Comparison of ENCODE assay signal across 8 cellular contexts in genomic region chr6:42960243-42961019, GRCh38. TPM values are rescaled to one million over a fixed set of nuclear protein-coding genes. Genes with fewer than 3 reads are reported as not detected.
DNase-seq lines count a peak whose midpoint lies in the region; ATAC-seq, FAIRE-seq and TF ChIP-seq lines count a peak whose summit lies in the region.

TSS of gene GNMT (plus strand) at chr6:42960754. CDS start at chr6:42960768, 14 bp downstream.

- no peaks in the 10 kb centered on the region for H3K27me3 ChIP-seq in foreskin keratinocyte
- H3K27me3 ChIP-seq in neuronal stem cell (ENCODE audit: control insufficient read depth in 3 of 3, insufficient read depth in 3 of 3, low read depth in 1 of 3, low read length in 3 of 3), result peaks cover 0 to 23% (median 0%) of the 10 kb centered on the region in 3 experiments

- H3K27ac ChIP-seq in foreskin keratinocyte, result no peak within 1 kb of the TSS
- no peak within 1 kb of the TSS for H3K27ac ChIP-seq in neuronal stem cell (replicated peaks; ENCODE audit: low read length)

- H2AK5ac ChIP-seq in neuronal stem cell (ENCODE audit: low read depth, low read length), result peak within 1 kb of the TSS; percentile 82

- ATAC-seq in foreskin keratinocyte (peak; percentile 82), GM18511 (IDR thresholded peaks at IDR 0.05; ENCODE audit: unreplicated experiment) (no peak), HG02884 (IDR thresholded peaks at IDR 0.05; ENCODE audit: unreplicated experiment) (no peak)

- H4K8ac ChIP-seq in neuronal stem cell (ENCODE audit: low read depth, low read length), result no peak within 1 kb of the TSS

- H3K79me1 ChIP-seq in neuronal stem cell (ENCODE audit: low read depth, low read length), result no peaks in the 10 kb centered on the region

- TF ChIP-seq CTCF in foreskin keratinocyte (conservative IDR thresholded peaks at IDR 0.05), result no peak
- TF ChIP-seq CTCF in D721Med (IDR thresholded peaks at IDR 0.05; ENCODE audit: insufficient read depth, missing control alignments), result no peak

- no peaks in the 10 kb centered on the region for H3K4me1 ChIP-seq in foreskin keratinocyte
- peaks cover 0 to 11% of the 10 kb centered on the region in 2 donors for H3K4me1 ChIP-seq in neuronal stem cell (ENCODE audit: control insufficient read depth in 2 of 2, insufficient read depth in 1 of 2, low read depth in 1 of 2, low read length in 2 of 2)

- DNase-seq in EH (ENCODE audit: low read depth), result peak; percentile 34
- DNase-seq in NCI-H2227 (lab: John Stamatoyannopoulos, UW; ENCODE audit: unreplicated experiment), result peak; percentile 63
- DNase-seq in activated T-helper 9 cell treated with anti-CD3 and anti-CD28 coated beads, Interleukin-2, amount 50 U/mL, for 16 hours (ENCODE audit: low read depth), result peak; percentile 28
- peak in 1 of 2 donors; percentile 13 for DNase-seq in foreskin keratinocyte
- DNase-seq in neuronal stem cell (ENCODE audit: low spot score), result peak; percentile 42
- DNase-seq in D721Med (ENCODE audit: insufficient read length, low spot score), result no peak

- H3K23ac ChIP-seq in neuronal stem cell (ENCODE audit: low read depth, low read length, poor library complexity), result peak within 1 kb of the TSS; percentile 69

- no peak for FAIRE-seq in D721Med (lab: Jason Lieb, UNC)

- peak within 1 kb of the TSS; percentile 91 for H3K4me2 ChIP-seq in neuronal stem cell (ENCODE audit: insufficient read depth, low read length, poor library complexity, severe bottlenecking)

- peaks cover 0 to 3% of the 10 kb centered on the region in 2 donors for H3K9me3 ChIP-seq in neuronal stem cell (replicated peaks in 1 of 2; ENCODE audit: control insufficient read depth in 2 of 2, insufficient read depth in 1 of 2, low read depth in 1 of 2, low read length in 2 of 2)

- no CpG with 5 or more reads among the region's 62 CpGs for WGBS in neuronal stem cell (ENCODE audit: extremely low coverage in 2 of 2, insufficient read length in 2 of 2, insufficient replicate concordance in 1 of 2), 2 donors

- H2BK120ac ChIP-seq in neuronal stem cell (ENCODE audit: low read depth, low read length), result no peak within 1 kb of the TSS

- peak within 1 kb of the TSS; percentile 61 for H3K18ac ChIP-seq in neuronal stem cell (ENCODE audit: low read length)

- no peak within 1 kb of the TSS for H3K14ac ChIP-seq in neuronal stem cell (ENCODE audit: low read length)

- no peak within 1 kb of the TSS for H2AFZ ChIP-seq in neuronal stem cell (ENCODE audit: low read length)

- peak within 1 kb of the TSS; percentile 71 for H3K9ac ChIP-seq in neuronal stem cell (ENCODE audit: low read depth, low read length, poor library complexity)

- no peak within 1 kb of the TSS for H3K4ac ChIP-seq in neuronal stem cell (ENCODE audit: low read length)

- no peak within 1 kb of the TSS for H2BK12ac ChIP-seq in neuronal stem cell (ENCODE audit: low read length)

- H3K4me3 ChIP-seq in neuronal stem cell (ENCODE audit: low read length in 2 of 2), result peak within 1 kb of the TSS in 1 of 2 donors; percentile 83

- H3K36me3 ChIP-seq in neuronal stem cell (replicated peaks in 1 of 2; ENCODE audit: control insufficient read depth in 2 of 2, insufficient read depth in 2 of 2, low read length in 2 of 2), result peaks cover 2 to 24% of the 10 kb centered on the region in 2 donors

- H2BK5ac ChIP-seq in neuronal stem cell (ENCODE audit: low read length), result no peak within 1 kb of the TSS

- H4K91ac ChIP-seq in neuronal stem cell (ENCODE audit: low read depth, low read length, poor library complexity), result no peak within 1 kb of the TSS

- peak within 1 kb of the TSS; percentile 21 for H2BK15ac ChIP-seq in neuronal stem cell (ENCODE audit: low read length)

RNA-seq across cellular contexts. Expression of gene GNMT, which starts in this region (rescaled TPM):
- total RNA-seq in foreskin keratinocyte, result 0.20 and 0.32 TPM in 2 replicates
- polyA plus RNA-seq in foreskin keratinocyte, result 0.09 and 0.26 TPM in 2 replicates
- polyA plus RNA-seq in neuronal stem cell (2013, experiment 1 of 2), result 0.52 TPM
- 0.55 TPM for polyA plus RNA-seq in neuronal stem cell (2013, experiment 2 of 2)

Comparison
In these comparisons a context has a peak if more than half of its experiments do, and no peak if none do; other contexts are left out.
1. Peak in ATAC-seq in foreskin keratinocyte; RNA of the gene not detected or under 1 TPM.